In the genomic region with DNA sequence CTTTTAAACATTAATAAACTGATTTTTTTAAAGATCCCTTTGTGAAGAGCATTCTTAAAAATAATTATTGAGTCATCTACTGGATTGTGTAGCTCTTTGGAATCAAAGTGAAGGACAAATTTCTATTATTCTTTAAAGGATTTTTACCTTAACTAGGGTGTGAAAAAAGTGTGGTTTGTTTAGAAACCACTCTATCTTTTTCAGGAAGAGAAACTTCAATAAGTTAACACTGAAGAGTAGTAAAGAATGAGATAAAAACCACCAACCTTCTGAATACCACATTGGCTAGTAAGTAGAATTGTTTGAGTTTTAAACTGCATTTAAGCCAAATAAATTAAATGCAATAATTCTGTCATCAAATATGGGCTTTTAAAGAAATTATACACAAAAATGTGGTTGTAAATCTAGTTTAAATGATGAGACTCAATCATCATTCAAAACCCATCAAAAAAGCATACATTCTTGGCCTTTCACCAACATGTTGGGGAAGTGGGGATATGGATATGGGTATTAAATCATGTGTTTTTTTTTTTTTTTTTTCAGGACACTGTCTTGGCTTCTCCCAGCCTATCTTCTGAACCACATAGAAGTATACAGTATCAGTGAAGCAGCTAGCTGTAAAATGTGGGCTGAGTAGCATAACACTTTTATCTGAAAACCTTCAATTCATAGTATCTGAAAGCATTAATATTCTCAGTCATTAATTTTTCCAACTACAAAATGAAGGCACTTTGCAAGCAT, we compare ENCODE assay signal across 10 cellular contexts. TPM values are rescaled to one million over a fixed set of nuclear protein-coding genes. Genes with fewer than 3 reads are reported as not detected.
DNase-seq lines count a peak whose midpoint lies in the region; ATAC-seq and TF ChIP-seq lines count a peak whose summit lies in the region.
"Had no signal": no experiment of that assay in that cellular context is flagged by ENCODE, and none has a peak within 500 bp of the region (broad histone marks: within the 10 kb centered on the region; RNA-seq: fewer than 3 reads in every experiment).

No MANE protein-coding gene starts in this region.

- no peak for ATAC-seq in omental fat pad (ENCODE audit: low FRiP score)

- no peaks in the 10 kb centered on the region for H3K9me3 Mint-ChIP-seq in activated CD4-positive, alpha-beta T cell treated with anti-CD3 and anti-CD28 coated beads, Interleukin-2, amount 10 ng/mL, durations not matched to agents 7 days and 5 days
- H3K9me3 Mint-ChIP-seq in activated CD4-positive, alpha-beta memory T cell treated with anti-CD3 and anti-CD28 coated beads for 36 hours, result no peaks in the 10 kb centered on the region

- peak overlapping the region; percentile 98 for H3K4me3 Mint-ChIP-seq in activated CD4-positive, alpha-beta T cell treated with anti-CD3 and anti-CD28 coated beads, Interleukin-2, amount 10 ng/mL, durations not matched to agents 7 days and 5 days
- H3K4me3 Mint-ChIP-seq in activated CD4-positive, alpha-beta memory T cell treated with anti-CD3 and anti-CD28 coated beads for 36 hours, result peak overlapping the region; percentile 94

- no peaks in the 10 kb centered on the region for H3K9me3 ChIP-seq in spleen

- peaks cover 0 to 19% (median 0%) of the 10 kb centered on the region in 7 donors for H3K27me3 ChIP-seq in spleen (replicated peaks in 1 of 7)

- TF ChIP-seq CTCF in spleen (IDR thresholded peaks at IDR 0.05 in 8 of 11, conservative IDR thresholded peaks at IDR 0.05 in 3 of 11), result no peak
- TF ChIP-seq CTCF in omental fat pad (IDR thresholded peaks at IDR 0.05), result no peak

- peaks cover 74% of the 10 kb centered on the region for H3K36me3 Mint-ChIP-seq in activated CD4-positive, alpha-beta T cell treated with anti-CD3 and anti-CD28 coated beads, Interleukin-2, amount 10 ng/mL, durations not matched to agents 7 days and 5 days (ENCODE audit: low read depth)
- peaks cover 73% of the 10 kb centered on the region for H3K36me3 Mint-ChIP-seq in activated CD4-positive, alpha-beta memory T cell treated with anti-CD3 and anti-CD28 coated beads for 36 hours

- TF ChIP-seq POLR2A in spleen (IDR thresholded peaks at IDR 0.05), result no peak

- peak overlapping the region in 3 of 8 donors; percentile 3 to 90 (median 67) for H3K4me3 ChIP-seq in spleen

- CTCF ChIA-PET in activated CD4-positive, alpha-beta T cell treated with anti-CD3 and anti-CD28 coated beads, Interleukin-2, amount 10 ng/mL, durations not matched to agents 7 days and 5 days (lab: Charles Lee), result interaction anchor here (2.0 to 6.3 kb wide), 4 partner anchors 10 to 58 kb away, joined by 4 to 52 read pairs (median 37); no protein-coding TSS in a partner anchor
- CTCF ChIA-PET in HEK293T (lab: Yijun Ruan, JAX), result interaction anchor here (1.8 kb wide), 1 partner anchor 47 kb away, joined by 5 read pairs; no protein-coding TSS in a partner anchor
- CTCF ChIA-PET in activated CD4-positive, alpha-beta memory T cell treated with anti-CD3 and anti-CD28 coated beads for 36 hours (lab: Charles Lee), result interaction anchor here (1.1 to 13.0 kb wide), 4 partner anchors 47 to 116 kb away, joined by 3 to 242 read pairs (median 43); no protein-coding TSS in a partner anchor

- H3K4me1 ChIP-seq in spleen, result peaks cover 8 to 99% (median 70%) of the 10 kb centered on the region in 6 donors

- intact Hi-C loops in activated CD4-positive, alpha-beta memory T cell treated with anti-CD3 and anti-CD28 coated beads for 36 hours (cut with micrococcal nuclease), result no loop called here
- intact Hi-C loops in spleen (cut with DNase I; ENCODE audit: low total_unique reads), result no loop called here

- DNase-seq in activated CD4-positive, alpha-beta T cell treated with anti-CD3 and anti-CD28 coated beads, Interleukin-2, amount 10 ng/mL, durations not matched to agents 7 days and 5 days, result no peak
- DNase-seq in activated CD4-positive, alpha-beta T cell treated with anti-CD3 and anti-CD28 coated beads, Interleukin-2, amount 50 U/mL, for 48 hours, result no peak
- DNase-seq in HEK293T (ENCODE audit: extremely low spot score), result no peak
- DNase-seq in activated CD4-positive, alpha-beta memory T cell treated with anti-CD3 and anti-CD28 coated beads for 36 hours, result no peak
- DNase-seq in spleen, result no peak
- no peak for DNase-seq in omental fat pad (ENCODE audit: low spot score)
- DNase-seq in GF-D8 (lab: John Stamatoyannopoulos, UW), result no peak
- no peak for DNase-seq in NCI-H1694 treated with DMSO at 0.1 percent for 48 hours (lab: John Stamatoyannopoulos, UW)
- DNase-seq: mesenchymal stem cell, NCI-H2107 had no signal

- no peaks in the 10 kb centered on the region for H3K27me3 Mint-ChIP-seq in activated CD4-positive, alpha-beta T cell treated with anti-CD3 and anti-CD28 coated beads, Interleukin-2, amount 10 ng/mL, durations not matched to agents 7 days and 5 days
- H3K27me3 Mint-ChIP-seq in activated CD4-positive, alpha-beta memory T cell treated with anti-CD3 and anti-CD28 coated beads for 36 hours, result peaks cover 2% of the 10 kb centered on the region

- H3K4me1 Mint-ChIP-seq in activated CD4-positive, alpha-beta T cell treated with anti-CD3 and anti-CD28 coated beads, Interleukin-2, amount 10 ng/mL, durations not matched to agents 7 days and 5 days, result peaks cover 43% of the 10 kb centered on the region
- H3K4me1 Mint-ChIP-seq in activated CD4-positive, alpha-beta memory T cell treated with anti-CD3 and anti-CD28 coated beads for 36 hours (ENCODE audit: low read depth), result peaks cover 50% of the 10 kb centered on the region

- H3K36me3 ChIP-seq in spleen, result peaks cover 0 to 50% (median 13%) of the 10 kb centered on the region in 6 donors

- POLR2A ChIA-PET in activated CD4-positive, alpha-beta T cell treated with anti-CD3 and anti-CD28 coated beads, Interleukin-2, amount 10 ng/mL, durations not matched to agents 7 days and 5 days (lab: Charles Lee), result interaction anchor here (0.5 kb wide), 1 partner anchor 116 kb away, joined by 3 read pairs; no protein-coding TSS in a partner anchor
- POLR2A ChIA-PET in HEK293T (lab: Yijun Ruan, JAX), result no interaction called here
- POLR2A ChIA-PET in activated CD4-positive, alpha-beta memory T cell treated with anti-CD3 and anti-CD28 coated beads for 36 hours (lab: Charles Lee), result interaction anchor here (7.6 to 8.8 kb wide), 2 partner anchors 47 to 65 kb away, joined by 129 read pairs; no protein-coding TSS in a partner anchor

- peak overlapping the region in 7 of 8 donors; percentile 49 to 99 (median 94) for H3K27ac ChIP-seq in spleen

- H3K27ac Mint-ChIP-seq in activated CD4-positive, alpha-beta T cell treated with anti-CD3 and anti-CD28 coated beads, Interleukin-2, amount 10 ng/mL, durations not matched to agents 7 days and 5 days, result peak overlapping the region; percentile 6
- peak overlapping the region; percentile 72 for H3K27ac Mint-ChIP-seq in activated CD4-positive, alpha-beta memory T cell treated with anti-CD3 and anti-CD28 coated beads for 36 hours

TF ChIP-seq in HEK293T, 16 proteins besides CTCF, POLR2A, EP300 and RAD21:
- TF ChIP-seq FOXK2 (IDR thresholded peaks at IDR 0.05), result no peak
- TF ChIP-seq, protein P1, sequence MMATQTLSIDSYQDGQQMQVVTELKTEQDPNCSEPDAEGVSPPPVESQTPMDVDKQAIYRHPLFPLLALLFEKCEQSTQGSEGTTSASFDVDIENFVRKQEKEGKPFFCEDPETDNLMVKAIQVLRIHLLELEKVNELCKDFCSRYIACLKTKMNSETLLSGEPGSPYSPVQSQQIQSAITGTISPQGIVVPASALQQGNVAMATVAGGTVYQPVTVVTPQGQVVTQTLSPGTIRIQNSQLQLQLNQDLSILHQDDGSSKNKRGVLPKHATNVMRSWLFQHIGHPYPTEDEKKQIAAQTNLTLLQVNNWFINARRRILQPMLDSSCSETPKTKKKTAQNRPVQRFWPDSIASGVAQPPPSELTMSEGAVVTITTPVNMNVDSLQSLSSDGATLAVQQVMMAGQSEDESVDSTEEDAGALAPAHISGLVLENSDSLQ (IDR thresholded peaks at IDR 0.05), result peak; percentile 27; the same call in 1 of the 2 replicates

RNA-seq across cellular contexts. Expression of gene S1PR1, which starts 4.8 kb away (rescaled TPM):
- total RNA-seq in activated CD4-positive, alpha-beta T cell treated with anti-CD3 and anti-CD28 coated beads, Interleukin-2, amount 10 ng/mL, durations not matched to agents 7 days and 5 days, result 100 to 1,000 TPM; 177 to 209 TPM
- total RNA-seq in activated CD4-positive, alpha-beta memory T cell treated with anti-CD3 and anti-CD28 coated beads for 36 hours, result 100 to 1,000 TPM; 134 to 140 TPM
- total RNA-seq in spleen (100 to 1,000 TPM in 6 of 7 donors, 10 to 100 TPM in 1; 83.9 to 219 (median 158) TPM), omental fat pad (100 to 1,000 TPM in 3 of 4 donors, 10 to 100 TPM in 1; 44.3 to 236 (median 161) TPM)
- 10 to 100 TPM; 42.5 to 53.9 (median 45.4) TPM for polyA plus RNA-seq in spleen
